7 cellular contexts compared by ENCODE assay signal in the genomic region with DNA sequence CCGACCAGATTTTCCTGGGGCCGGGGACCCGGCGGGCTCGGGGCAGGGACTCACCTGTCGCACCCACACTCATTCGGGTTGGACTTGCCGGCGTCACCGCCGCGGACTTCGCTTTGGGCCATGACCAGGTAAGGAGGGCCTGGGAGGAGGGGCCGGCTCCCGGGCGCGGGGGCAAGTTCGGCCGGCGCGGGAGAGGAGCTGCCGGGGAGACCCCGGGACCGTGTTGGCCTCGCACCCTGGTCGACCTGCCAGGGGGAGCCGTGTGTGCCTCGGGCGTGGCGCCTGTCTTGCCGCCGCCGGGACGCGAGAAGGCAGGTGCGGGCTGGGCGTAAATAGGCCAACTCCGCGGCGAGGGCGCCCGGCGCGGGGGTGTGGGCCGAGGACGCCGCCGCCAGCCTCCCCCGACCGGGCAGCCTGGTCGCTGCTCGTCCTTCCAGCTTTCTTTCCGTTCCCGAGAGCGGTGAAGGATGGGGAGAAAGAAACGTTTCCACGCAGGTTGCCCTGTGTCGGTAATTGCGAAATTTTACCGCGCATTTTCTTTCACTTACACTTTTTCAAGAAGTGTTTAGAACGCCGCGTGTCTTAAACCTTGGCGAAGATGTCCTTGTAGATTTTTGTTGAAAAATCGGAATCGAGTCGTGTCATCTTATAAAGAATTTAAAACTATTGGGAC. TPM values are rescaled to one million over a fixed set of nuclear protein-coding genes. Genes with fewer than 3 reads are reported as not detected.
DNase-seq lines count a peak whose midpoint lies in the region; ATAC-seq and TF ChIP-seq lines count a peak whose summit lies in the region.

No MANE protein-coding gene starts in this region.

- H3K27ac Mint-ChIP-seq in activated CD8-positive, alpha-beta T cell treated with anti-CD3 and anti-CD28 coated beads, Interleukin-2, amount 10 ng/mL, durations not matched to agents 7 days and 5 days, result peak overlapping the region; percentile 98

- peak overlapping the region; percentile 74 to 91 for H3K4me3 ChIP-seq in muscle layer of duodenum (ENCODE audit: low read depth in 1 of 2, low read length in 2 of 2)
- H3K4me3 ChIP-seq in tibial nerve, result peak overlapping the region; percentile 63 to 92 (median 78)

- no peaks in the 10 kb centered on the region for H3K9me3 Mint-ChIP-seq in activated CD8-positive, alpha-beta T cell treated with anti-CD3 and anti-CD28 coated beads, Interleukin-2, amount 10 ng/mL, durations not matched to agents 7 days and 5 days (ENCODE audit: insufficient read depth)

- no peak for TF ChIP-seq CTCF in tibial nerve (IDR thresholded peaks at IDR 0.05)

- H3K27ac ChIP-seq in epithelial cell of prostate, result peak overlapping the region; percentile 98
- H3K27ac ChIP-seq in muscle layer of duodenum (ENCODE audit: low read length), result peak overlapping the region; percentile 93
- H3K27ac ChIP-seq in tibial nerve, result peak overlapping the region; percentile 84 to 100 (median 98)

- TF ChIP-seq POLR2A in tibial nerve (IDR thresholded peaks at IDR 0.05), result no peak

- peaks cover 34% of the 10 kb centered on the region for H3K4me1 Mint-ChIP-seq in activated CD8-positive, alpha-beta T cell treated with anti-CD3 and anti-CD28 coated beads, Interleukin-2, amount 10 ng/mL, durations not matched to agents 7 days and 5 days (ENCODE audit: low read depth)

- CTCF ChIA-PET in activated CD8-positive, alpha-beta T cell treated with anti-CD3 and anti-CD28 coated beads, Interleukin-2, amount 10 ng/mL, durations not matched to agents 7 days and 5 days (lab: Charles Lee), result interaction anchor here (1.2 kb wide), 1 partner anchor 10 kb away, joined by 4 read pairs; no protein-coding TSS in a partner anchor

- DNase-seq in HuH-7 (ENCODE audit: low spot score) (peak; percentile 17), epithelial cell of prostate (ENCODE audit: low read depth, low spot score) (no peak), tibial nerve (ENCODE audit: low spot score in 2 of 2) (no peak)
- DNase-seq in activated CD8-positive, alpha-beta T cell treated with anti-CD3 and anti-CD28 coated beads, Interleukin-2, amount 10 ng/mL, durations not matched to agents 7 days and 5 days, result no peak

- TF ChIP-seq EP300 in tibial nerve (IDR thresholded peaks at IDR 0.05), result no peak

- H3K4me1 ChIP-seq in muscle layer of duodenum (ENCODE audit: control insufficient read depth in 1 of 2, insufficient read depth in 2 of 2, low read length in 2 of 2) (peaks cover 10 to 13% of the 10 kb centered on the region in 2 donors), tibial nerve (peaks cover 0 to 39% (median 20%) of the 10 kb centered on the region in 4 donors)

- H3K36me3 Mint-ChIP-seq in activated CD8-positive, alpha-beta T cell treated with anti-CD3 and anti-CD28 coated beads, Interleukin-2, amount 10 ng/mL, durations not matched to agents 7 days and 5 days (ENCODE audit: low read depth), result peaks cover 43% of the 10 kb centered on the region

- H3K27me3 ChIP-seq in muscle layer of duodenum (ENCODE audit: low read depth, low read length) (no peaks in the 10 kb centered on the region), tibial nerve (no peaks in the 10 kb centered on the region)

- peak; percentile 1 for ATAC-seq in GM18498 (IDR thresholded peaks at IDR 0.05; ENCODE audit: unreplicated experiment)
- ATAC-seq in activated CD8-positive, alpha-beta T cell treated with anti-CD3 and anti-CD28 coated beads, Interleukin-2, amount 10 ng/mL, durations not matched to agents 7 days and 5 days, result no peak
- no peak for ATAC-seq in HG03460 (IDR thresholded peaks at IDR 0.05; ENCODE audit: unreplicated experiment)

- POLR2A ChIA-PET in activated CD8-positive, alpha-beta T cell treated with anti-CD3 and anti-CD28 coated beads, Interleukin-2, amount 10 ng/mL, durations not matched to agents 7 days and 5 days (lab: Charles Lee), result interaction anchor here (0.9 to 1.2 kb wide), 2 partner anchors 10 to 347 kb away, joined by 3 to 4 read pairs; partner anchors contain the start of gene ATG4C

- H3K9me3 ChIP-seq in muscle layer of duodenum (ENCODE audit: control insufficient read depth in 1 of 2, low read length in 2 of 2) (no peaks in the 10 kb centered on the region), tibial nerve (no peaks in the 10 kb centered on the region)

- H3K36me3 ChIP-seq in muscle layer of duodenum (ENCODE audit: control insufficient read depth in 1 of 2, insufficient read depth in 2 of 2, low read length in 2 of 2) (peaks cover 7 to 8% of the 10 kb centered on the region in 2 donors), tibial nerve (peaks cover 0 to 9% (median 0%) of the 10 kb centered on the region in 3 donors)

- H3K4me3 Mint-ChIP-seq in activated CD8-positive, alpha-beta T cell treated with anti-CD3 and anti-CD28 coated beads, Interleukin-2, amount 10 ng/mL, durations not matched to agents 7 days and 5 days, result peak overlapping the region; percentile 95

- no peaks in the 10 kb centered on the region for H3K27me3 Mint-ChIP-seq in activated CD8-positive, alpha-beta T cell treated with anti-CD3 and anti-CD28 coated beads, Interleukin-2, amount 10 ng/mL, durations not matched to agents 7 days and 5 days (ENCODE audit: low read depth)

- 0% methylated on average over 45 to 51 of the region's 68 CpGs for WGBS in tibial nerve, 2 donors

RNA-seq across cellular contexts. Expression of gene USP1, which starts 0.6 kb away (rescaled TPM):
- total RNA-seq in activated CD8-positive, alpha-beta T cell treated with anti-CD3 and anti-CD28 coated beads, Interleukin-2, amount 10 ng/mL, durations not matched to agents 7 days and 5 days, result 10 to 100 TPM; 83.7 to 87.0 TPM
- total RNA-seq in tibial nerve, result 10 to 100 TPM; 25.8 to 38.3 (median 30.7) TPM
